1 cellular context compared by ENCODE assay signal in the genomic region with DNA sequence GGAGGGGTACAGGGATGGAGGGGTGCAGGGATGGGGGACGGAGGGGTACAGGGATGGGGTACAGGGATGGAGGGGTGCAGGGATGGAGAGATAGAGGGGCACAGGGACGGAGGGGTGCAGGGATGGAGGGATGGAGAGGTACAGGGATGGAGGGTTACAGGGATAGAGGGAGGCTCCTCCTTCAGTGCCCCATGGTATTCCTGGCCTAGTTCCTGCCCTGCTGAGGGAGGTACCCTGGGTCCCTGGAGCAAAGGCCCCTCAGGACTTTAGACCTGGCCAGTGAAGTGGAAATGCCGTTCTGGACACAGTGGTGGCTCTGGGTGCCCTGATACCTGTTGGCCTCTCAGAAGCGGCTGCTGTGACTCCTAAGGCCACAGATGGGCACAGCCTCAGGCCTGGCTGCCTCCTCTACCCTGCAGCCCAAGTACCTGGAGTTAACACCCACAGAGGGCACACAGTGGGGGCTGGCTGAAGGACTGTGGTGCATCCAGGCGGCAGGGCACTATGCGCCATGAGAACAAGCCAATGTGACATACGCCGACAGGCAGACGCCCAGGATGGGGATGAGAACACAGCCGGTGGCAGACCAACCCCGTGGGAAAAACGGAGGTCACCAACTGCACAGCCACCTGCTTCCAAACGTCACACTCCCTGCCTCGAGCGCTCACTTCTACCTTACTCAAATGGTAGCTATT.
TF ChIP-seq lines count a peak whose summit lies in the region.

No MANE protein-coding gene starts in this region.

TF ChIP-seq in K562, 482 proteins besides CTCF, POLR2A, EP300 and RAD21 (continued from another document):
- TF ChIP-seq, protein P1, sequence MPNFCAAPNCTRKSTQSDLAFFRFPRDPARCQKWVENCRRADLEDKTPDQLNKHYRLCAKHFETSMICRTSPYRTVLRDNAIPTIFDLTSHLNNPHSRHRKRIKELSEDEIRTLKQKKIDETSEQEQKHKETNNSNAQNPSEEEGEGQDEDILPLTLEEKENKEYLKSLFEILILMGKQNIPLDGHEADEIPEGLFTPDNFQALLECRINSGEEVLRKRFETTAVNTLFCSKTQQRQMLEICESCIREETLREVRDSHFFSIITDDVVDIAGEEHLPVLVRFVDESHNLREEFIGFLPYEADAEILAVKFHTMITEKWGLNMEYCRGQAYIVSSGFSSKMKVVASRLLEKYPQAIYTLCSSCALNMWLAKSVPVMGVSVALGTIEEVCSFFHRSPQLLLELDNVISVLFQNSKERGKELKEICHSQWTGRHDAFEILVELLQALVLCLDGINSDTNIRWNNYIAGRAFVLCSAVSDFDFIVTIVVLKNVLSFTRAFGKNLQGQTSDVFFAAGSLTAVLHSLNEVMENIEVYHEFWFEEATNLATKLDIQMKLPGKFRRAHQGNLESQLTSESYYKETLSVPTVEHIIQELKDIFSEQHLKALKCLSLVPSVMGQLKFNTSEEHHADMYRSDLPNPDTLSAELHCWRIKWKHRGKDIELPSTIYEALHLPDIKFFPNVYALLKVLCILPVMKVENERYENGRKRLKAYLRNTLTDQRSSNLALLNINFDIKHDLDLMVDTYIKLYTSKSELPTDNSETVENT (CRISPR knock-in tag; IDR thresholded peaks at IDR 0.05) = no peak
- no peak for TF ChIP-seq HMGN3 (IDR thresholded peaks at IDR 0.05; ENCODE audit: borderline replicate concordance, extremely low read depth, insufficient read length, low read depth, low read length)
- no peak for TF ChIP-seq SETDB1 (IDR thresholded peaks at IDR 0.05; ENCODE audit: low read length)
- TF ChIP-seq TSC22D4 (tag; IDR thresholded peaks at IDR 0.05) = no peak
- no peak for TF ChIP-seq CCNT2 (IDR thresholded peaks at IDR 0.05; ENCODE audit: borderline replicate concordance, extremely low read depth, insufficient read length, low read depth, low read length)
- TF ChIP-seq SUPT5H (IDR thresholded peaks at IDR 0.05) = 0 out of 2 replicates have a peak, but pooled peaks have one; percentile 43
- TF ChIP-seq, protein P2, sequence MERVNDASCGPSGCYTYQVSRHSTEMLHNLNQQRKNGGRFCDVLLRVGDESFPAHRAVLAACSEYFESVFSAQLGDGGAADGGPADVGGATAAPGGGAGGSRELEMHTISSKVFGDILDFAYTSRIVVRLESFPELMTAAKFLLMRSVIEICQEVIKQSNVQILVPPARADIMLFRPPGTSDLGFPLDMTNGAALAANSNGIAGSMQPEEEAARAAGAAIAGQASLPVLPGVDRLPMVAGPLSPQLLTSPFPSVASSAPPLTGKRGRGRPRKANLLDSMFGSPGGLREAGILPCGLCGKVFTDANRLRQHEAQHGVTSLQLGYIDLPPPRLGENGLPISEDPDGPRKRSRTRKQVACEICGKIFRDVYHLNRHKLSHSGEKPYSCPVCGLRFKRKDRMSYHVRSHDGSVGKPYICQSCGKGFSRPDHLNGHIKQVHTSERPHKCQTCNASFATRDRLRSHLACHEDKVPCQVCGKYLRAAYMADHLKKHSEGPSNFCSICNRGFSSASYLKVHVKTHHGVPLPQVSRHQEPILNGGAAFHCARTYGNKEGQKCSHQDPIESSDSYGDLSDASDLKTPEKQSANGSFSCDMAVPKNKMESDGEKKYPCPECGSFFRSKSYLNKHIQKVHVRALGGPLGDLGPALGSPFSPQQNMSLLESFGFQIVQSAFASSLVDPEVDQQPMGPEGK (CRISPR knock-in tag; IDR thresholded peaks at IDR 0.05; ENCODE audit: borderline replicate concordance) = no peak
- no peak for TF ChIP-seq ZFP30 (CRISPR knock-in tag; IDR thresholded peaks at IDR 0.05; ENCODE audit: borderline replicate concordance)
- TF ChIP-seq FOXP1 (CRISPR knock-in tag; IDR thresholded peaks at IDR 0.05) = no peak
